In the genomic region with DNA sequence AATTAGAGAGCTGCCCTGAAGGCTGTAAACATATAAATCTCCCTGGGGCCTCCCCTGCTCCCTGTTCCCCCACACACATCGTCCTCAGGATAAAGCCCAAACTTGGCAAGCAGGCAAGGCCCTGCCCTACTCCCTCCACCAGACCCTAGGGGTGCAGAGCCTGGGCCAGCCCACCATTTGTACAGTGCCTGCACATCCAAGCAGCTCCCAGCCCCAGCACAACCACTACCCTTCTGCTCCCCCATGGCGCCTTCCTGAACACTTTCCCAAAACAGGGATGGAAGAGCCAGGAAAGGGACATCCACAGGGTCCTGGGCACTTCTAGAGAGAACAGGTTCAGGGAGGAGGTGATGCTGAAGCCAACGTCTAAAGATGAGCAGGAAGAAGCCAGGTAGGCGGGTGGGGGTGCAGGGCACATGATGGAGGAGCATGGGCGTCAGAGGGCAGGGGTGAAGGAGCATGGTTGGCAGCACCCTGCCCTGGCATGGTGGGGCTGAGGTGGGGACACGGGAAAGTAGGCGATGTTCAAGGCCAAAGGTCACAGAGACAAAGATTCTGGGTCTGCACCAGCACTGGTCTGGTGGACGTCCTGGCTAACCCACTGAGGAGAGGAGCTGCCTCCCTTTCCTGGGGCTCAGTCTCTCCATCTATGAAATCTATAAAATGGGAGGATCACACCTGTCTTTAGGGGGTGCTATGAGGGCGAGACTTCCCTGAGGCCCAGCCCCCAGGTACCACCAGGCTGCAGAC, we compare ENCODE assay signal across 18 cellular contexts.
A peak's percentile ranks its signal among the peaks of the same experiment; 100 is the strongest.
DNase-seq lines count a peak whose midpoint lies in the region; ATAC-seq and TF ChIP-seq lines count a peak whose summit lies in the region.
"Had no signal": no experiment of that assay in that cellular context is flagged by ENCODE, and none has a peak within 500 bp of the region (broad histone marks: within the 10 kb centered on the region; RNA-seq: fewer than 3 reads in every experiment).

No MANE protein-coding gene starts in this region.

- dilution Hi-C loops in IMR-90 (cut with HindIII; ENCODE audit: low sequenced_read_pairs, unreplicated experiment) = no loop called here

- H3K9me3 Mint-ChIP-seq in activated CD8-positive, alpha-beta memory T cell treated with anti-CD3 and anti-CD28 coated beads, Interleukin-2, amount 10 ng/mL, durations not matched to agents 7 days and 5 days (ENCODE audit: low read depth) = no peaks in the 10 kb centered on the region
- no peaks in the 10 kb centered on the region for H3K9me3 Mint-ChIP-seq in stimulated activated naive B cell treated with anti-CD40 and anti-IgM and Interleukin-4, amounts not matched to agents 10 μg/mL and 1 μg/mL and 100 μg/mL, for 72 hours

- H3K27me3 Mint-ChIP-seq in activated CD8-positive, alpha-beta memory T cell treated with anti-CD3 and anti-CD28 coated beads, Interleukin-2, amount 10 ng/mL, durations not matched to agents 7 days and 5 days = no peaks in the 10 kb centered on the region
- H3K27me3 Mint-ChIP-seq in stimulated activated naive B cell treated with anti-CD40 and anti-IgM and Interleukin-4, amounts not matched to agents 10 μg/mL and 1 μg/mL and 100 μg/mL, for 72 hours = no peaks in the 10 kb centered on the region

- 70% methylated on average over 2 of the region's 9 CpGs; no CpG with 5 or more reads in 1 of the 2 experiments for WGBS in IMR-90 (ENCODE audit: extremely low coverage in 2 of 2, insufficient read length in 1 of 2), 2 experiments
- 87% methylated on average over 9 of the region's 9 CpGs for WGBS in GM23248 (ENCODE audit: low coverage in 1 of 2, low lambda C conversion rate in 2 of 2, missing lambda C conversion rate in 2 of 2), 2 experiments

- H2BK15ac ChIP-seq in IMR-90 (ENCODE audit: low read depth, low read length) = no peak overlapping the region

- peak; percentile 26 for DNase-seq in activated CD8-positive, alpha-beta memory T cell treated with anti-CD3 and anti-CD28 coated beads, Interleukin-2, amount 50 U/mL, for 48 hours
- no peak for DNase-seq in activated CD8-positive, alpha-beta memory T cell treated with anti-CD3 and anti-CD28 coated beads, Interleukin-2, amount 10 ng/mL, durations not matched to agents 7 days and 5 days
- DNase-seq in IMR-90 (no peak), left lobe of liver (ENCODE audit: low spot score) (peak; percentile 39), NCI-H1930 (lab: John Stamatoyannopoulos, UW) (no peak), GM23248 (no peak), germinal center (ENCODE audit: low spot score) (no peak)
- DNase-seq in stimulated activated naive B cell treated with anti-CD40 and anti-IgM and Interleukin-4, amounts not matched to agents 10 μg/mL and 1 μg/mL and 100 μg/mL, for 72 hours = no peak
- DNase-seq: activated CD8-positive, alpha-beta T cell treated with anti-CD3 and anti-CD28 coated beads, Interleukin-2, amount 10 ng/mL, durations not matched to agents 7 days and 5 days; esophagus squamous epithelium; NCI-H1105 treated with DMSO at 0.1 percent for 48 hours; NCI-H2107; NCI-H524; SHP77; sigmoid colon; T-helper 1 cell had no signal

- no peak overlapping the region for H4K8ac ChIP-seq in IMR-90 (ENCODE audit: low read depth in 2 of 2, low read length in 2 of 2)

- H3K4me1 ChIP-seq in IMR-90 (ENCODE audit: control insufficient read depth, insufficient read depth, low read length) (peaks cover 3% of the 10 kb centered on the region; the same call in 1 of the 2 replicates), GM23248 (ENCODE audit: insufficient read depth) (no peaks in the 10 kb centered on the region)
- H3K4me1 ChIP-seq: adrenal gland had no signal

- peaks cover 8% of the 10 kb centered on the region for H3K4me1 Mint-ChIP-seq in activated CD8-positive, alpha-beta memory T cell treated with anti-CD3 and anti-CD28 coated beads, Interleukin-2, amount 10 ng/mL, durations not matched to agents 7 days and 5 days
- no peaks in the 10 kb centered on the region for H3K4me1 Mint-ChIP-seq in stimulated activated naive B cell treated with anti-CD40 and anti-IgM and Interleukin-4, amounts not matched to agents 10 μg/mL and 1 μg/mL and 100 μg/mL, for 72 hours

- H3K9me2 ChIP-seq in GM23248 (ENCODE audit: insufficient read depth) = no peaks in the 10 kb centered on the region

- no peaks in the 10 kb centered on the region for H3F3A ChIP-seq in GM23248 (ENCODE audit: insufficient read depth)

- CTCF ChIA-PET in activated CD8-positive, alpha-beta memory T cell treated with anti-CD3 and anti-CD28 coated beads, Interleukin-2, amount 10 ng/mL, durations not matched to agents 7 days and 5 days (lab: Charles Lee) = no interaction called here
- CTCF ChIA-PET in IMR-90 (lab: Yijun Ruan, JAX) = interaction anchor here (1.1 kb wide), 1 partner anchor 192 kb away, joined by 3 read pairs; no protein-coding TSS in a partner anchor

- H3K4me2 ChIP-seq in IMR-90 (ENCODE audit: low read depth, low read length) (no peak overlapping the region), GM23248 (ENCODE audit: unreplicated experiment) (no peak overlapping the region)

- H2AFZ ChIP-seq in IMR-90 (replicated peaks; ENCODE audit: low read length, poor library complexity) (no peak overlapping the region), GM23248 (no peak overlapping the region)

- TF ChIP-seq POLR2A in IMR-90 (IDR thresholded peaks at IDR 0.05; ENCODE audit: low read depth, low read length) = no peak

- H2AK9ac ChIP-seq in IMR-90 (replicated peaks; ENCODE audit: low read depth, low read length, poor library complexity) = peak overlapping the region; percentile 62

- H3K27me3 ChIP-seq in IMR-90 (ENCODE audit: control insufficient read depth, insufficient read depth, low read length) (no peaks in the 10 kb centered on the region), GM23248 (replicated peaks; ENCODE audit: insufficient read depth) (no peaks in the 10 kb centered on the region)
- H3K27me3 ChIP-seq: adrenal gland, vagina had no signal

- H3K27ac ChIP-seq in IMR-90 (ENCODE audit: insufficient read depth, low read length) (no peak overlapping the region), GM23248 (no peak overlapping the region)
- H3K27ac ChIP-seq: adrenal gland, esophagus squamous epithelium, vagina had no signal

- H3K23ac ChIP-seq in IMR-90 (ENCODE audit: low read depth, low read length) = no peak overlapping the region

- no peak overlapping the region for H2BK5ac ChIP-seq in IMR-90 (ENCODE audit: low read depth, low read length, poor library complexity, severe bottlenecking)

- in situ Hi-C loops in IMR-90 (cut with MboI; ENCODE audit: low sequenced_read_pairs) = no loop called here
- in situ Hi-C loops in GM23248 (cut with MboI) = no loop called here

- no peak overlapping the region for H4K5ac ChIP-seq in IMR-90 (ENCODE audit: low read depth, low read length)

- ATAC-seq in activated CD8-positive, alpha-beta memory T cell treated with anti-CD3 and anti-CD28 coated beads, Interleukin-2, amount 10 ng/mL, durations not matched to agents 7 days and 5 days = no peak
- no peak; the same call in 1 of the 2 replicates for ATAC-seq in IMR-90 (ENCODE audit: low read depth)
- no peak for ATAC-seq in left lobe of liver
- ATAC-seq in stimulated activated naive B cell treated with anti-CD40 and anti-IgM and Interleukin-4, amounts not matched to agents 10 μg/mL and 1 μg/mL and 100 μg/mL, for 72 hours (replicated peaks) = no peak
- ATAC-seq: activated CD8-positive, alpha-beta T cell treated with anti-CD3 and anti-CD28 coated beads, Interleukin-2, amount 10 ng/mL, durations not matched to agents 7 days and 5 days had no signal

- no peak overlapping the region for H2AK5ac ChIP-seq in IMR-90 (ENCODE audit: low read depth, low read length)

- H3K36me3 ChIP-seq in IMR-90 (ENCODE audit: control insufficient read depth, insufficient read depth, low read length) (no peaks in the 10 kb centered on the region), GM23248 (ENCODE audit: low read depth) (no peaks in the 10 kb centered on the region)
- H3K36me3 ChIP-seq: adrenal gland, esophagus squamous epithelium, sigmoid colon, vagina had no signal

- no peak for TF ChIP-seq CTCF in IMR-90 (conservative IDR thresholded peaks at IDR 0.05; ENCODE audit: low read depth, low read length)

- H3K4ac ChIP-seq in IMR-90 (ENCODE audit: low read depth, low read length) = no peak overlapping the region

- no peak overlapping the region for H3K56ac ChIP-seq in IMR-90 (ENCODE audit: extremely low read depth, insufficient read depth, low read length)

- peaks cover 6% of the 10 kb centered on the region; the same call in 1 of the 2 replicates for H3K9me1 ChIP-seq in IMR-90 (ENCODE audit: insufficient read depth, low read length)

- H3K27ac Mint-ChIP-seq in activated CD8-positive, alpha-beta memory T cell treated with anti-CD3 and anti-CD28 coated beads, Interleukin-2, amount 10 ng/mL, durations not matched to agents 7 days and 5 days = no peak overlapping the region
- H3K27ac Mint-ChIP-seq in stimulated activated naive B cell treated with anti-CD40 and anti-IgM and Interleukin-4, amounts not matched to agents 10 μg/mL and 1 μg/mL and 100 μg/mL, for 72 hours = peak overlapping the region; percentile 11
- H3K27ac Mint-ChIP-seq: activated CD8-positive, alpha-beta T cell treated with anti-CD3 and anti-CD28 coated beads, Interleukin-2, amount 10 ng/mL, durations not matched to agents 7 days and 5 days had no signal

- H2BK20ac ChIP-seq in IMR-90 (ENCODE audit: low read depth, low read length) = no peak overlapping the region

- H3K14ac ChIP-seq in IMR-90 (replicated peaks; ENCODE audit: low read depth, low read length) = peak overlapping the region; percentile 21; the same call in 1 of the 2 replicates

- POLR2A ChIA-PET in IMR-90 (lab: Charles Lee; ENCODE audit: unreplicated experiment) = no interaction called here

- H3K9ac ChIP-seq in IMR-90 (ENCODE audit: low read depth, low read length) (no peak overlapping the region), GM23248 (no peak overlapping the region)

- no peak overlapping the region for H3K4me3 Mint-ChIP-seq in activated CD8-positive, alpha-beta memory T cell treated with anti-CD3 and anti-CD28 coated beads, Interleukin-2, amount 10 ng/mL, durations not matched to agents 7 days and 5 days
- H3K4me3 Mint-ChIP-seq in stimulated activated naive B cell treated with anti-CD40 and anti-IgM and Interleukin-4, amounts not matched to agents 10 μg/mL and 1 μg/mL and 100 μg/mL, for 72 hours = no peak overlapping the region
- H3K4me3 Mint-ChIP-seq: activated CD8-positive, alpha-beta T cell treated with anti-CD3 and anti-CD28 coated beads, Interleukin-2, amount 10 ng/mL, durations not matched to agents 7 days and 5 days had no signal

- peaks cover 9 to 68% of the 10 kb centered on the region in 2 experiments for H3K79me1 ChIP-seq in IMR-90 (ENCODE audit: low read depth in 1 of 2, low read length in 2 of 2)

- H3K79me2 ChIP-seq in GM23248 (ENCODE audit: insufficient read depth) = peaks cover 37% of the 10 kb centered on the region

- H4K91ac ChIP-seq in IMR-90 (ENCODE audit: insufficient read depth, low read depth, low read length) = no peak overlapping the region

- H4K20me1 ChIP-seq in IMR-90 (ENCODE audit: insufficient read depth, low read length) = peaks cover 24% of the 10 kb centered on the region
- H4K20me1 ChIP-seq in GM23248 (ENCODE audit: insufficient read depth) = no peaks in the 10 kb centered on the region

- H3K9me3 ChIP-seq in IMR-90 (ENCODE audit: control insufficient read depth, insufficient read depth, low read length) (no peaks in the 10 kb centered on the region), GM23248 (ENCODE audit: low read depth) (no peaks in the 10 kb centered on the region)
- H3K9me3 ChIP-seq: adrenal gland, esophagus squamous epithelium, sigmoid colon, vagina had no signal

- H3K36me3 Mint-ChIP-seq in activated CD8-positive, alpha-beta memory T cell treated with anti-CD3 and anti-CD28 coated beads, Interleukin-2, amount 10 ng/mL, durations not matched to agents 7 days and 5 days = no peaks in the 10 kb centered on the region
- peaks cover 0 to 3% of the 10 kb centered on the region in 2 donors for H3K36me3 Mint-ChIP-seq in stimulated activated naive B cell treated with anti-CD40 and anti-IgM and Interleukin-4, amounts not matched to agents 10 μg/mL and 1 μg/mL and 100 μg/mL, for 72 hours

- BruUV-seq in IMR-90 (replicated peaks; lab: Mats Ljungman, UMichigan) = no TSS peak

- intact Hi-C loops in IMR-90 (cut with micrococcal nuclease) = no loop called here

- no peak overlapping the region for H3K18ac ChIP-seq in IMR-90 (ENCODE audit: low read depth, low read length)

- no peak overlapping the region for H2BK120ac ChIP-seq in IMR-90 (ENCODE audit: low read depth, low read length)

- no peak for TF ChIP-seq RAD21 in IMR-90 (IDR thresholded peaks at IDR 0.05; ENCODE audit: low read length)

- H3K4me3 ChIP-seq in IMR-90 (ENCODE audit: insufficient read depth, low read depth, low read length) = no peak overlapping the region
- no peak overlapping the region for H3K4me3 ChIP-seq in GM23248
- H3K4me3 ChIP-seq: adrenal gland, vagina had no signal

Comparison
In these comparisons a context has a peak if more than half of its experiments do, and no peak if none do; other contexts are left out.
1. DNase-seq: peak in activated CD8-positive, alpha-beta memory T cell treated with anti-CD3 and anti-CD28 coated beads, Interleukin-2, amount 50 U/mL, for 48 hours (single experiment) and left lobe of liver (single experiment); none in activated CD8-positive, alpha-beta memory T cell treated with anti-CD3 and anti-CD28 coated beads, Interleukin-2, amount 10 ng/mL, durations not matched to agents 7 days and 5 days (single experiment), IMR-90 (single experiment), stimulated activated naive B cell treated with anti-CD40 and anti-IgM and Interleukin-4, amounts not matched to agents 10 μg/mL and 1 μg/mL and 100 μg/mL, for 72 hours (single experiment), NCI-H1930 (0 of 2), GM23248 (single experiment) and germinal center (single experiment).